Comparison of ENCODE assay signal across 8 cellular contexts in genomic region chr9:27247756-27248155, GRCh38. TPM values are rescaled to one million over a fixed set of nuclear protein-coding genes. Genes with fewer than 3 reads are reported as not detected.
DNase-seq lines count a peak whose midpoint lies in the region; ATAC-seq, FAIRE-seq and TF ChIP-seq lines count a peak whose summit lies in the region.

No MANE protein-coding gene starts in this region.

- dilution Hi-C loops in mammary epithelial cell (cut with HindIII; ENCODE audit: low sequenced_read_pairs) = no loop called here

- H3K27me3 ChIP-seq in mammary epithelial cell (ENCODE audit: insufficient read depth, low read length) (no peaks in the 10 kb centered on the region), left lung (no peaks in the 10 kb centered on the region)

- in situ Hi-C loops in mammary epithelial cell (cut with MboI; ENCODE audit: low sequenced_read_pairs in 2 of 2) = no loop called here

- H3K4me1 ChIP-seq in mammary epithelial cell (ENCODE audit: insufficient read depth, low read length) = no peaks in the 10 kb centered on the region
- no peaks in the 10 kb centered on the region for H3K4me1 ChIP-seq in left lung

- no peak overlapping the region for H3K9ac ChIP-seq in mammary epithelial cell (ENCODE audit: insufficient read depth, low read length)

- H3K4me3 ChIP-seq in mammary epithelial cell (replicated peaks in 1 of 3; ENCODE audit: insufficient read depth in 1 of 3, low read depth in 2 of 3, low read length in 3 of 3) = no peak overlapping the region
- no peak overlapping the region for H3K4me3 ChIP-seq in left lung

- no peak overlapping the region for H3K27ac ChIP-seq in mammary epithelial cell (ENCODE audit: insufficient read depth, low read depth, low read length)
- no peak overlapping the region for H3K27ac ChIP-seq in left lung

- peak; percentile 67 for FAIRE-seq in GM18507 (lab: Jason Lieb, UNC)

- WGBS in mammary epithelial cell (ENCODE audit: low coverage, missing lambda C conversion rate) = 9% methylated on average over 2 of the region's 2 CpGs

- CTCF ChIA-PET in mammary epithelial cell (lab: Charles Lee; ENCODE audit: low non-redundant PET) = interaction anchor here (0.6 kb wide), 1 partner anchor 397 kb away, joined by 3 read pairs; no protein-coding TSS in a partner anchor

- TF ChIP-seq CTCF in mammary epithelial cell (conservative IDR thresholded peaks at IDR 0.05 in 1 of 2, IDR thresholded peaks at IDR 0.05 in 1 of 2; ENCODE audit: extremely low read depth in 1 of 2, insufficient read depth in 1 of 2, low read depth in 1 of 2, low read length in 2 of 2) = peak; percentile 66 to 79
- peak; percentile 32 to 57 for TF ChIP-seq CTCF in left lung (IDR thresholded peaks at IDR 0.05)

- H3K9me3 ChIP-seq in mammary epithelial cell (replicated peaks; ENCODE audit: insufficient read depth, low read length) (no peaks in the 10 kb centered on the region), left lung (no peaks in the 10 kb centered on the region)

- DNase-seq in AG20443 (ENCODE audit: low spot score) = peak; percentile 70
- DNase-seq in GM18507 (ENCODE audit: extremely low spot score, insufficient read length, low read depth) = no peak
- DNase-seq in NCI-H446 treated with DMSO at 0.1 percent for 48 hours (lab: John Stamatoyannopoulos, UW) = peak; percentile 4
- DNase-seq in mammary epithelial cell = peak; percentile 56
- DNase-seq in left lung = peak; percentile 20 to 41
- no peak for DNase-seq in activated CD4-positive, CD25-positive, alpha-beta regulatory T cell (lab: John Stamatoyannopoulos, UW)
- DNase-seq in posterior vena cava (ENCODE audit: low spot score) = no peak

- H3K79me2 ChIP-seq in mammary epithelial cell (ENCODE audit: insufficient read depth, low read length) = no peaks in the 10 kb centered on the region

- peak overlapping the region; percentile 4 for H2AFZ ChIP-seq in mammary epithelial cell (ENCODE audit: low read depth, low read length)

- ATAC-seq in HG03060 (IDR thresholded peaks at IDR 0.05; ENCODE audit: low read depth, unreplicated experiment) = peak; percentile 80
- peak; percentile 99 for ATAC-seq in left lung

- intact Hi-C loops in mammary epithelial cell (cut with micrococcal nuclease) = loop anchor here (1.0 kb wide), 2 partner anchors 29 to 301 kb away; no protein-coding TSS in a partner anchor
- intact Hi-C loops in left lung (cut with DNase I) = no loop called here
- intact Hi-C loops in posterior vena cava (cut with DNase I) = no loop called here

- no TSS peak for BruUV-seq in mammary epithelial cell (replicated peaks; lab: Mats Ljungman, UMichigan)

- no peak overlapping the region for H3K4me2 ChIP-seq in mammary epithelial cell (ENCODE audit: insufficient read depth, low read depth, low read length)

- no peaks in the 10 kb centered on the region for H4K20me1 ChIP-seq in mammary epithelial cell (ENCODE audit: insufficient read depth, low read length)

- no peaks in the 10 kb centered on the region for H3K36me3 ChIP-seq in mammary epithelial cell (ENCODE audit: insufficient read depth, low read length)
- no peaks in the 10 kb centered on the region for H3K36me3 ChIP-seq in left lung

RNA-seq across cellular contexts. Expression of gene EQTN, which starts 49.2 kb away (rescaled TPM):
- total RNA-seq in mammary epithelial cell (not detected), left lung (under 1 TPM; 0.29 to 0.37 TPM), posterior vena cava (not detected)
- not detected for polyA plus RNA-seq in mammary epithelial cell
- polyA minus RNA-seq in mammary epithelial cell = not detected

Comparison
In these comparisons a context has a peak if more than half of its experiments do, and no peak if none do; other contexts are left out.
1. DNase-seq: peak in AG20443 (single experiment), NCI-H446 treated with DMSO at 0.1 percent for 48 hours (single experiment), mammary epithelial cell (single experiment) and left lung (2 of 2); none in GM18507 (single experiment), activated CD4-positive, CD25-positive, alpha-beta regulatory T cell (0 of 4) and posterior vena cava (single experiment).